In genomic region chr20:53413188-53413631, GRCh38 we compare ENCODE assay signal across 8 cellular contexts.
DNase-seq lines count a peak whose midpoint lies in the region; ATAC-seq and TF ChIP-seq lines count a peak whose summit lies in the region.

No MANE protein-coding gene starts in this region.

- no peak overlapping the region for H3K4me3 ChIP-seq in epithelial cell of proximal tubule (ENCODE audit: low read depth, low read length)
- no peak overlapping the region for H3K4me3 ChIP-seq in esophagus squamous epithelium

- 68 to 69% methylated on average over 9 to 14 of the region's 15 CpGs for WGBS in esophagus squamous epithelium, 2 donors

- ATAC-seq in GM19463 (IDR thresholded peaks at IDR 0.05; ENCODE audit: unreplicated experiment) = peak; percentile 77

- peak; percentile 38 for DNase-seq in COLO668 (lab: John Stamatoyannopoulos, UW; ENCODE audit: unreplicated experiment)
- peak; percentile 18 for DNase-seq in HT1080 (ENCODE audit: low read depth)
- peak; percentile 42 for DNase-seq in activated CD4-positive, CD25-positive, alpha-beta regulatory T cell treated with anti-CD3 and anti-CD28 coated beads, Interleukin-2, amount 50 U/mL, for 72 hours
- DNase-seq in epithelial cell of proximal tubule (ENCODE audit: low read depth) = no peak
- peak; percentile 4 to 20 for DNase-seq in stimulated activated CD4-positive, alpha-beta T cell treated with anti-CD3 and anti-CD28 coated beads, Interleukin-12 subunit alpha, Interleukin-12 subunit beta, amount 100 ng/mL, for 24 hours (ENCODE audit: low read depth in 2 of 2)
- no peak for DNase-seq in kidney glomerular epithelial cell (lab: John Stamatoyannopoulos, UW)
- DNase-seq in esophagus squamous epithelium (lab: John Stamatoyannopoulos, UW) = no peak

- H3K36me3 ChIP-seq in esophagus squamous epithelium = no peaks in the 10 kb centered on the region

- no peaks in the 10 kb centered on the region for H3K27me3 ChIP-seq in esophagus squamous epithelium

- no peak overlapping the region for H3K27ac ChIP-seq in esophagus squamous epithelium

- intact Hi-C loops in esophagus squamous epithelium (cut with DNase I) = no loop called here

- no peaks in the 10 kb centered on the region for H3K9me3 ChIP-seq in esophagus squamous epithelium

- TF ChIP-seq CTCF in epithelial cell of proximal tubule (conservative IDR thresholded peaks at IDR 0.05; ENCODE audit: low read depth, low read length) (peak; percentile 57), esophagus squamous epithelium (IDR thresholded peaks at IDR 0.05) (peak in 2 of 6 experiments; percentile 28 to 35)

- TF ChIP-seq POLR2A in esophagus squamous epithelium (IDR thresholded peaks at IDR 0.05) = no peak

- peaks cover 0 to 9% (median 0%) of the 10 kb centered on the region in 3 donors for H3K4me1 ChIP-seq in esophagus squamous epithelium

Comparison
In these comparisons a context has a peak if more than half of its experiments do, and no peak if none do; other contexts are left out.
1. DNase-seq: peak in COLO668 (single experiment), HT1080 (single experiment), activated CD4-positive, CD25-positive, alpha-beta regulatory T cell treated with anti-CD3 and anti-CD28 coated beads, Interleukin-2, amount 50 U/mL, for 72 hours (single experiment) and stimulated activated CD4-positive, alpha-beta T cell treated with anti-CD3 and anti-CD28 coated beads, Interleukin-12 subunit alpha, Interleukin-12 subunit beta, amount 100 ng/mL, for 24 hours (2 of 2); none in epithelial cell of proximal tubule (single experiment), kidney glomerular epithelial cell (single experiment) and esophagus squamous epithelium (single experiment).